ENCODE assay signal across 8 cellular contexts in genomic region chr11:65182258-65183170, GRCh38.
A peak's percentile ranks its signal among the peaks of the same experiment; 100 is the strongest.
DNase-seq lines count a peak whose midpoint lies in the region; ATAC-seq and TF ChIP-seq lines count a peak whose summit lies in the region.

No MANE protein-coding gene starts in this region.

- H3K36me3 ChIP-seq in RWPE2 (ENCODE audit: low read depth), result peaks cover 51% of the 10 kb centered on the region
- peaks cover 24% of the 10 kb centered on the region for H3K36me3 ChIP-seq in effector memory CD4-positive, alpha-beta T cell (ENCODE audit: control insufficient read depth, insufficient read depth, low read length)

- TF ChIP-seq CTCF in RWPE2 (IDR thresholded peaks at IDR 0.05; ENCODE audit: poor library complexity, severe bottlenecking), result no peak

- peaks cover 6% of the 10 kb centered on the region for H3K4me1 ChIP-seq in RWPE2 (ENCODE audit: insufficient read depth, poor library complexity, severe bottlenecking)
- peaks cover 23% of the 10 kb centered on the region for H3K4me1 ChIP-seq in effector memory CD4-positive, alpha-beta T cell (ENCODE audit: control insufficient read depth, insufficient read depth, low read length, poor library complexity, severe bottlenecking)

- peak overlapping the region; percentile 87 for H3K4me3 ChIP-seq in RWPE2 (ENCODE audit: severe bottlenecking)
- H3K4me3 ChIP-seq in effector memory CD4-positive, alpha-beta T cell (ENCODE audit: insufficient read depth, low read depth, low read length, poor library complexity, severe bottlenecking), result peak overlapping the region; percentile 84

- peak; percentile 16 for ATAC-seq in GM19438 (IDR thresholded peaks at IDR 0.05; ENCODE audit: low read depth, unreplicated experiment)
- peak; percentile 57 for ATAC-seq in RWPE2 (ENCODE audit: low read depth)
- ATAC-seq in HG02571 (IDR thresholded peaks at IDR 0.05; ENCODE audit: unreplicated experiment), result no peak
- ATAC-seq in GM19023 (IDR thresholded peaks at IDR 0.05; ENCODE audit: unreplicated experiment), result no peak

- in situ Hi-C loops in ACHN (cut with HindIII; ENCODE audit: low pct_ligation_motif_present, low pct_unique_long_range_greater_than_20kb, low sequenced_read_pairs), result no loop called here

- H3K27me3 ChIP-seq in RWPE2 (ENCODE audit: insufficient read depth, poor library complexity, severe bottlenecking), result no peaks in the 10 kb centered on the region
- H3K27me3 ChIP-seq in effector memory CD4-positive, alpha-beta T cell (replicated peaks; ENCODE audit: control insufficient read depth, insufficient read depth, low read length, poor library complexity, severe bottlenecking), result no peaks in the 10 kb centered on the region

- DNase-seq in ACHN (peak; percentile 27), RWPE2 (ENCODE audit: low spot score) (peak; percentile 54), midbrain (lab: John Stamatoyannopoulos, UW) (peak; percentile 7), superior temporal gyrus (ENCODE audit: extremely low spot score) (no peak)
- DNase-seq in effector memory CD4-positive, alpha-beta T cell, result no peak

- peak overlapping the region; percentile 82 for H3K27ac ChIP-seq in RWPE2 (ENCODE audit: poor library complexity, severe bottlenecking)
- peak overlapping the region; percentile 69 for H3K27ac ChIP-seq in effector memory CD4-positive, alpha-beta T cell (ENCODE audit: insufficient read depth, low read length, poor library complexity, severe bottlenecking)

- no peaks in the 10 kb centered on the region for H3K9me3 ChIP-seq in RWPE2 (ENCODE audit: severe bottlenecking)
- no peaks in the 10 kb centered on the region for H3K9me3 ChIP-seq in effector memory CD4-positive, alpha-beta T cell (ENCODE audit: control insufficient read depth, low read length)

Comparison
In these comparisons a context has a peak if more than half of its experiments do, and no peak if none do; other contexts are left out.
1. DNase-seq: peak in ACHN (single experiment), RWPE2 (single experiment) and midbrain (single experiment); none in effector memory CD4-positive, alpha-beta T cell (0 of 3) and superior temporal gyrus (single experiment).
2. ATAC-seq: peak in GM19438 (single experiment) and RWPE2 (single experiment); none in HG02571 (single experiment) and GM19023 (single experiment).